ENCODE assay signal across 12 cellular contexts in genomic region chr10:23294638-23295247, GRCh38. TPM values are rescaled to one million over a fixed set of nuclear protein-coding genes. Genes with fewer than 3 reads are reported as not detected.
DNase-seq lines count a peak whose midpoint lies in the region; ATAC-seq, FAIRE-seq and TF ChIP-seq lines count a peak whose summit lies in the region.
"Had no signal": no experiment of that assay in that cellular context is flagged by ENCODE, and none has a peak within 500 bp of the region (broad histone marks: within the 10 kb centered on the region; RNA-seq: fewer than 3 reads in every experiment).

No MANE protein-coding gene starts in this region.

- 43 to 44% methylated on average over 5 of the region's 5 CpGs for WGBS in GM23248 (ENCODE audit: low coverage in 1 of 2, low lambda C conversion rate in 2 of 2, missing lambda C conversion rate in 2 of 2), 2 experiments

- no peaks in the 10 kb centered on the region for H3K79me2 ChIP-seq in GM23248 (ENCODE audit: insufficient read depth)

- H3K9me2 ChIP-seq in GM23248 (ENCODE audit: insufficient read depth) = no peaks in the 10 kb centered on the region

- CTCF ChIA-PET in WTC11 (lab: Charles Lee) = interaction anchor here (0.8 to 6.3 kb wide), 5 partner anchors 44 to 232 kb away, joined by 3 to 86 read pairs (median 5); no protein-coding TSS in a partner anchor
- CTCF ChIA-PET in CD4-positive, alpha-beta memory T cell (lab: Charles Lee; ENCODE audit: partially characterized antibody) = interaction anchor here (0.6 to 2.7 kb wide), 7 partner anchors 9 to 610 kb away, joined by 3 to 11 read pairs (median 3); no protein-coding TSS in a partner anchor

- in situ Hi-C loops in GM23248 (cut with MboI) = no loop called here

- H3K9ac ChIP-seq in GM23248 (no peak overlapping the region), kidney (ENCODE audit: low read length in 2 of 2) (no peak overlapping the region)

- H3K4me3 ChIP-seq in GM23248 = no peak overlapping the region
- no peak overlapping the region for H3K4me3 ChIP-seq in kidney (ENCODE audit: low read length in 2 of 2)
- no peak overlapping the region for H3K4me3 ChIP-seq in CD4-positive, alpha-beta memory T cell (ENCODE audit: low read length in 2 of 2)

- H3K4me3 Mint-ChIP-seq in WTC11 (no peak overlapping the region), immature natural killer cell (no peak overlapping the region)
- H3K4me3 Mint-ChIP-seq in CD4-positive, alpha-beta memory T cell = no peak overlapping the region

- no peaks in the 10 kb centered on the region for H3F3A ChIP-seq in GM23248 (ENCODE audit: insufficient read depth)

- H3K4me1 Mint-ChIP-seq in WTC11 (peaks cover 2% of the 10 kb centered on the region), immature natural killer cell (no peaks in the 10 kb centered on the region)
- peaks cover 0 to 3% (median 0%) of the 10 kb centered on the region in 4 donors for H3K4me1 Mint-ChIP-seq in CD4-positive, alpha-beta memory T cell

- H3K4me1 ChIP-seq in GM23248 (ENCODE audit: insufficient read depth) (no peaks in the 10 kb centered on the region), kidney (ENCODE audit: control insufficient read depth in 1 of 2, insufficient read depth in 1 of 2, low read depth in 1 of 2, low read length in 2 of 2) (no peaks in the 10 kb centered on the region)
- no peaks in the 10 kb centered on the region for H3K4me1 ChIP-seq in CD4-positive, alpha-beta memory T cell (ENCODE audit: insufficient read depth, low read length)

- H3K27me3 Mint-ChIP-seq in WTC11 (ENCODE audit: low read depth) = no peaks in the 10 kb centered on the region
- H3K27me3 Mint-ChIP-seq in immature natural killer cell (ENCODE audit: low read depth in 3 of 3) = peaks cover 0 to 9% (median 2%) of the 10 kb centered on the region in 3 donors
- H3K27me3 Mint-ChIP-seq in CD4-positive, alpha-beta memory T cell = peaks cover 8 to 19% of the 10 kb centered on the region in 2 donors

- H3K9me3 ChIP-seq in GM23248 (ENCODE audit: low read depth) (no peaks in the 10 kb centered on the region), kidney (ENCODE audit: control insufficient read depth in 1 of 2, low read length in 2 of 2) (no peaks in the 10 kb centered on the region)
- H3K9me3 ChIP-seq in CD4-positive, alpha-beta memory T cell (ENCODE audit: control insufficient read depth in 1 of 2, low read length in 2 of 2) = no peaks in the 10 kb centered on the region

- H3K27ac ChIP-seq in GM23248 (no peak overlapping the region), kidney (ENCODE audit: low read depth in 2 of 2, low read length in 2 of 2) (no peak overlapping the region), substantia nigra (ENCODE audit: low read depth, low read length, poor library complexity, severe bottlenecking) (no peak overlapping the region)
- no peak overlapping the region for H3K27ac ChIP-seq in CD4-positive, alpha-beta memory T cell (ENCODE audit: low read depth, low read length)

- peak; percentile 79 for FAIRE-seq in kidney (lab: Jason Lieb, UNC)

- H3K9me3 Mint-ChIP-seq in WTC11 = peaks cover 15% of the 10 kb centered on the region
- H3K9me3 Mint-ChIP-seq in immature natural killer cell = peaks cover 0 to 2% (median 0%) of the 10 kb centered on the region in 6 donors
- H3K9me3 Mint-ChIP-seq in CD4-positive, alpha-beta memory T cell = no peaks in the 10 kb centered on the region

- peak; percentile 60 for TF ChIP-seq CTCF in AG09319 (IDR thresholded peaks at IDR 0.05; ENCODE audit: low read depth, low read length)
- peak; percentile 25; the same call in 1 of the 2 replicates for TF ChIP-seq CTCF in WTC11 (IDR thresholded peaks at IDR 0.05)
- no peak for TF ChIP-seq CTCF in kidney (IDR thresholded peaks at IDR 0.05; ENCODE audit: borderline replicate concordance, extremely low read depth, insufficient read depth)

- no peak overlapping the region for H2AFZ ChIP-seq in GM23248

- H3K36me3 Mint-ChIP-seq in WTC11 = peaks cover 5% of the 10 kb centered on the region; the same call in 1 of the 2 replicates
- H3K36me3 Mint-ChIP-seq in immature natural killer cell = no peaks in the 10 kb centered on the region
- no peaks in the 10 kb centered on the region for H3K36me3 Mint-ChIP-seq in CD4-positive, alpha-beta memory T cell

- intact Hi-C loops in kidney (cut with DNase I) = no loop called here
- intact Hi-C loops in CD4-positive, alpha-beta memory T cell (cut with micrococcal nuclease) = loop anchor here (10.0 kb wide), 1 partner anchor 1300 kb away; no protein-coding TSS in a partner anchor

- no peaks in the 10 kb centered on the region for H4K20me1 ChIP-seq in GM23248 (ENCODE audit: insufficient read depth)

- H3K4me2 ChIP-seq in GM23248 (ENCODE audit: unreplicated experiment) = no peak overlapping the region

- peaks cover 3% of the 10 kb centered on the region; the same call in 1 of the 2 replicates for H3K27me3 ChIP-seq in GM23248 (replicated peaks; ENCODE audit: insufficient read depth)
- H3K27me3 ChIP-seq in CD4-positive, alpha-beta memory T cell (ENCODE audit: insufficient read depth, low read length) = no peaks in the 10 kb centered on the region

- H3K36me3 ChIP-seq in GM23248 (ENCODE audit: low read depth) (no peaks in the 10 kb centered on the region), kidney (ENCODE audit: control insufficient read depth in 1 of 2, insufficient read depth in 2 of 2, low read length in 2 of 2) (no peaks in the 10 kb centered on the region)
- H3K36me3 ChIP-seq in CD4-positive, alpha-beta memory T cell (ENCODE audit: insufficient read depth, low read length) = no peaks in the 10 kb centered on the region

- POLR2A ChIA-PET in WTC11 (lab: Charles Lee) = no interaction called here
- POLR2A ChIA-PET in CD4-positive, alpha-beta memory T cell (lab: Charles Lee; ENCODE audit: partially characterized antibody) = no interaction called here

- ATAC-seq in WTC11 = no peak

- H3K27ac Mint-ChIP-seq in WTC11 = no peak overlapping the region
- no peak overlapping the region for H3K27ac Mint-ChIP-seq in immature natural killer cell
- H3K27ac Mint-ChIP-seq in CD4-positive, alpha-beta memory T cell = no peak overlapping the region

- no peak for DNase-seq in AG09319 (ENCODE audit: extremely low read depth, low read depth)
- DNase-seq in GM23248 = peak; percentile 42
- DNase-seq in WTC11 (ENCODE audit: low spot score) = no peak
- no peak for DNase-seq in kidney
- no peak for DNase-seq in immature natural killer cell
- no peak for DNase-seq in activated CD4-positive, alpha-beta T cell treated with anti-CD3 and anti-CD28 coated beads for 48 hours
- DNase-seq in substantia nigra (lab: John Stamatoyannopoulos, UW) = no peak
- no peak for DNase-seq in CD4-positive, alpha-beta memory T cell
- DNase-seq: amniotic stem cell; MV-4-11; stimulated activated CD4-positive, alpha-beta T cell treated with anti-CD3 and anti-CD28 coated beads, Interleukin-4, amount 100 ng/mL, for 24 hours; T1000 had no signal

TF ChIP-seq in WTC11, 78 proteins besides CTCF, POLR2A, EP300 and RAD21 (continues in another document):
- TF ChIP-seq ZBTB21 (CRISPR knock-in tag; IDR thresholded peaks at IDR 0.05; ENCODE audit: borderline replicate concordance) (no peak), NFE2L1 (CRISPR knock-in tag; IDR thresholded peaks at IDR 0.05) (no peak), AFF4 (CRISPR knock-in tag; IDR thresholded peaks at IDR 0.05; ENCODE audit: borderline replicate concordance) (no peak), HMGXB4 (CRISPR knock-in tag; IDR thresholded peaks at IDR 0.05) (no peak)

RNA-seq across cellular contexts. Expression of gene C10orf67, which starts 49.9 kb away (rescaled TPM):
- under 0.01 and 0.25 TPM in 2 replicates for total RNA-seq in GM23248 (2014; rRNA removed; shearing (Covaris generic))
- polyA plus RNA-seq in GM23248 (2016; fragmentation: Nextera tagmentation; extraction: Ambion mirVana) = 0.76 and 1.1 TPM in 2 replicates
- total RNA-seq in WTC11 (2021) = 0.07 TPM in 1 of 3 replicates, not detected in the others
- total RNA-seq in kidney = 1.6 TPM
- 1.1 TPM for polyA plus RNA-seq in kidney (ENCODE audit: insufficient read depth, low read depth, low replicate concordance)
- not detected for polyA plus RNA-seq in immature natural killer cell
- total RNA-seq in CD4-positive, alpha-beta memory T cell = not detected
- polyA plus RNA-seq in CD4-positive, alpha-beta memory T cell = under 1 TPM; 0.16 to 0.31 TPM
